In genomic region chrX:41095962-41096955, GRCh38 we compare ENCODE assay signal across 1 cellular context.
TF ChIP-seq lines count a peak whose summit lies in the region.

No MANE protein-coding gene starts in this region.

TF ChIP-seq in WTC11, 78 proteins besides CTCF, POLR2A, EP300 and RAD21 (continued from another document):
- TF ChIP-seq AR (CRISPR knock-in tag; IDR thresholded peaks at IDR 0.05), result no peak
- no peak for TF ChIP-seq TP53 (CRISPR knock-in tag; IDR thresholded peaks at IDR 0.05)
- TF ChIP-seq KAT7 (CRISPR knock-in tag; IDR thresholded peaks at IDR 0.05; ENCODE audit: borderline replicate concordance), result no peak
- TF ChIP-seq IRF2 (CRISPR knock-in tag; IDR thresholded peaks at IDR 0.05; ENCODE audit: borderline replicate concordance, low read depth), result no peak
- no peak for TF ChIP-seq ZNF512 (CRISPR knock-in tag; IDR thresholded peaks at IDR 0.05; ENCODE audit: borderline replicate concordance)
